In the genomic region with DNA sequence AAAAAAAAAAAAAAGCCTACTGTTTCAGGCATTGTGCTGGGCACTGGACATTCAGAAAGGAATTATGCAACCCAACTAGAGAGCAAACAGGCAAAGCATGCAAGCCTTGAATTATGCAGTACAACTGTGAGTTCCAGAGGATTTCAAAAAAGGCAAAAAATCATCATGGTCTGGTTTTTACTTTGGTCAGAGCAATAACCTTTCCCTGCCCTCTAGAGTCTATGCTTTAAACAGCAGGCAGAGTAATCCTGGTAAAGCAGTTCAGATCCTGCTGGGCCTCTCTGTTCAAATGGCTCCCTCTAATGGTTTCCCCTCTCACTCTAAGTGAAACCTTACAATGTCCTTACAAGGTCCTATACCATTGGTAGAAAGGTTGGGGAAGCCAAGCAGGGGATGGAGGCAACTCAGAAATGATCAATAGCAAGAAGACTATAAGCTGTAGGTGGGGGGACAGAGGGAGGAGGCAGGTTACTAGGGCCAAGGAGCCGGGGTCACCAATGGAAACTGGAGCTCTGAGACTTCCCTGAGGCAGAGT, we compare ENCODE assay signal across 1 cellular context.
TF ChIP-seq lines count a peak whose summit lies in the region.

No MANE protein-coding gene starts in this region.

TF ChIP-seq in HCT116, 20 proteins besides CTCF, POLR2A, EP300 and RAD21 (continued from another document):
- TF ChIP-seq EZH2phosphoT487 (IDR thresholded peaks at IDR 0.05; ENCODE audit: borderline replicate concordance) (no peak), POLR2AphosphoS5 (IDR thresholded peaks at IDR 0.05; ENCODE audit: low read depth, low read length) (peak; percentile 27; the same call in 1 of the 2 replicates), YY1 (IDR thresholded peaks at IDR 0.05; ENCODE audit: extremely low read depth, insufficient replicate concordance, low read depth, low read length) (peak; percentile 57)
